ENCODE assay signal across 8 cellular contexts in genomic region chr3:47513125-47513929, GRCh38. TPM values are rescaled to one million over a fixed set of nuclear protein-coding genes. Genes with fewer than 3 reads are reported as not detected.
A peak's percentile ranks its signal among the peaks of the same experiment; 100 is the strongest.
DNase-seq lines count a peak whose midpoint lies in the region; ATAC-seq and TF ChIP-seq lines count a peak whose summit lies in the region.

ELP6 (minus strand) TSS chr3:47513712; CDS start chr3:47513590, 122 bp downstream.

- peaks cover 3% of the 10 kb centered on the region for H3K36me3 Mint-ChIP-seq in chondrocyte (ENCODE audit: low read depth)

- POLR2A ChIA-PET in BJ (lab: Charles Lee): no interaction called here

- peak within 1 kb of the TSS; percentile 96 for H3K4me3 Mint-ChIP-seq in chondrocyte (ENCODE audit: unreplicated experiment)

- H3K27me3 ChIP-seq in BJ (ENCODE audit: control insufficient read depth, insufficient read depth, low read length) (no peaks in the 10 kb centered on the region), kidney epithelial cell (ENCODE audit: control insufficient read depth, insufficient read depth, low read length) (no peaks in the 10 kb centered on the region)

- H3K4me1 Mint-ChIP-seq in chondrocyte (ENCODE audit: low read depth): peaks cover 15% of the 10 kb centered on the region

- TF ChIP-seq CTCF in BJ (IDR thresholded peaks at IDR 0.05; ENCODE audit: insufficient read depth, low read depth, low read length) (peak; percentile 61), chondrocyte (IDR thresholded peaks at IDR 0.05) (peak; percentile 77), kidney epithelial cell (IDR thresholded peaks at IDR 0.05; ENCODE audit: insufficient read depth, low read length, poor library complexity, severe bottlenecking) (peak; percentile 60)

- H3K36me3 ChIP-seq in BJ (ENCODE audit: control insufficient read depth, insufficient read depth, low read length): peaks cover 8% of the 10 kb centered on the region; the same call in 1 of the 2 replicates
- H3K36me3 ChIP-seq in kidney epithelial cell (ENCODE audit: control insufficient read depth, insufficient read depth, low read length): peaks cover 3% of the 10 kb centered on the region

- H3K27ac Mint-ChIP-seq in chondrocyte (ENCODE audit: unreplicated experiment): peak within 1 kb of the TSS; percentile 93

- peak; percentile 76 for DNase-seq in BJ (ENCODE audit: low read depth)
- DNase-seq in GM19238 (ENCODE audit: insufficient read length, low spot score): peak; percentile 92
- DNase-seq in NCI-H510A treated with DMSO at 0.1 percent for 48 hours (lab: John Stamatoyannopoulos, UW): peak; percentile 94
- DNase-seq in activated CD4-positive, alpha-beta T cell treated with anti-CD3 and anti-CD28 coated beads for 24 hours (ENCODE audit: low read depth in 2 of 2): peak; percentile 92 to 94
- peak; percentile 99 for DNase-seq in chondrocyte (ENCODE audit: low spot score)
- peak; percentile 74 for DNase-seq in kidney epithelial cell (ENCODE audit: low read depth)
- peak; percentile 96 to 97 for DNase-seq in stimulated activated CD4-positive, alpha-beta T cell treated with anti-CD3 and anti-CD28 coated beads, Interleukin-15, amount 100 ng/mL, for 48 hours (ENCODE audit: low read depth in 2 of 2)

- H3K4me3 ChIP-seq in BJ (ENCODE audit: low read depth, low read length) (peak within 1 kb of the TSS; percentile 46), kidney epithelial cell (ENCODE audit: low read depth, low read length) (peak within 1 kb of the TSS; percentile 79)

- ATAC-seq in HG03442 (IDR thresholded peaks at IDR 0.05; ENCODE audit: unreplicated experiment): peak; percentile 94

- CTCF ChIA-PET in BJ (lab: Yijun Ruan, JAX): interaction anchor here (0.7 to 1.2 kb wide), 5 partner anchors 9 to 92 kb away, joined by 3 to 8 read pairs (median 3); no protein-coding TSS in a partner anchor

- H3K27me3 Mint-ChIP-seq in chondrocyte (ENCODE audit: low read depth): no peaks in the 10 kb centered on the region

- H3K9me3 Mint-ChIP-seq in chondrocyte (ENCODE audit: low read depth): no peaks in the 10 kb centered on the region

RNA-seq across cellular contexts. Expression of gene ELP6, which starts in this region (rescaled TPM):
- polyA plus RNA-seq in BJ (2011; rRNA removed): 65.1 and 66.8 TPM in 2 replicates
- 17.9 and 34.1 TPM in 2 replicates for polyA minus RNA-seq in BJ (2011; rRNA and poly(A)+ RNA removed)
- total RNA-seq in chondrocyte (28.8 to 42.9 TPM (median 30.2 TPM) in 3 replicates), kidney epithelial cell (29.5 and 30.7 TPM in 2 replicates)

Comparison
In these comparisons a context has a peak if more than half of its experiments do, and no peak if none do; other contexts are left out.
1. Peak in every context shown above with its lines: DNase-seq, ATAC-seq and H3K4me3 ChIP-seq.